Comparison of ENCODE assay signal across 13 cellular contexts in the genomic region with DNA sequence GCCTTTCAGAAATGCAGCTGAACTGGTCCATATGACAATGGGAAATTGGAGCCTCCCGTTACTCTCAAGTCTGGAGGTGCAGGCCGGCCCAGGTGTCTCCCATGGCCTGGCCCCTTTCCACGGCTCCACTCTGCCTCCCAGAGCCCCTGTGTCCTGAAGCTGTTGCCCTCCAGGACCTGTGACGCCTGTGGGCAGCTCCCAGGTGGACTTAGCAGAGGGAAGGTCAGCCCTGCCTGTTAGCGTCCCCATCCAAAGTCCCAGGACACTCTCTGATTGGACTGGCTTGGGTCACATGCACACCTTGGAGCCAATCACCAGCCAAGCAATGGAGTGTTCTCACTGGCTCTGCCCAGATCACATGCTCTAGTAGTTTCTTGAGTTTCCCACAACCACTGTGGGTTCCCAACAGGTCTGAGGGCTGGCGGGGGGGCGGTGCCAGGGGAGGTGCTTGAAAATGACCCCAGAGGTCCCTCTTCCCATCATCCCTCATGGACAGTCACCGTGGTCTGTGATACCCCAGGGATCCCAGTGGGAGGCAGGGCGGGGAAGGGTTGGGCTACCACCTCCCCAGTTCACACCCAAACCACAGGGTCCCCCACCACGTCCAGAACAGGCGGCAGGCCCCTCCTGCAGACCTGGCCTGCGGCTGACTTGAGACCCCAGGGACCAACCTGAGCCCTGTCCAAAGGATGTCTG.
"Had no signal": no experiment of that assay in that cellular context is flagged by ENCODE, and none has a peak within 500 bp of the region (broad histone marks: within the 10 kb centered on the region; RNA-seq: fewer than 3 reads in every experiment).

No MANE protein-coding gene starts in this region.

- H3K4me3 ChIP-seq: cardiac muscle cell, pancreas, thyroid gland had no signal

- H3K4me3 Mint-ChIP-seq: activated naive CD4-positive, alpha-beta T cell treated with anti-CD3 and anti-CD28 coated beads, Interleukin-2, amount 50 U/mL, for 24 hours; activated T-cell treated with anti-CD3 and anti-CD28 coated beads, Interleukin-2, amount 50 U/mL, for 4 hours; naive thymus-derived CD8-positive, alpha-beta T cell; stimulated activated naive B cell treated with anti-CD40 and anti-IgM and Interleukin-4, amounts not matched to agents 10 μg/mL and 1 μg/mL and 100 μg/mL, for 72 hours had no signal

- H3K9me3 Mint-ChIP-seq: activated naive CD4-positive, alpha-beta T cell treated with anti-CD3 and anti-CD28 coated beads, Interleukin-2, amount 50 U/mL, for 24 hours; activated T-cell treated with anti-CD3 and anti-CD28 coated beads, Interleukin-2, amount 50 U/mL, for 4 hours; naive thymus-derived CD8-positive, alpha-beta T cell; stimulated activated naive B cell treated with anti-CD40 and anti-IgM and Interleukin-4, amounts not matched to agents 10 μg/mL and 1 μg/mL and 100 μg/mL, for 72 hours had no signal

- H3K36me3 Mint-ChIP-seq: activated naive CD4-positive, alpha-beta T cell treated with anti-CD3 and anti-CD28 coated beads, Interleukin-2, amount 50 U/mL, for 24 hours; naive thymus-derived CD8-positive, alpha-beta T cell; stimulated activated naive B cell treated with anti-CD40 and anti-IgM and Interleukin-4, amounts not matched to agents 10 μg/mL and 1 μg/mL and 100 μg/mL, for 72 hours had no signal

- H3K27me3 Mint-ChIP-seq: activated naive CD4-positive, alpha-beta T cell treated with anti-CD3 and anti-CD28 coated beads, Interleukin-2, amount 50 U/mL, for 24 hours had no signal

- H3K9me3 ChIP-seq: pancreas, thyroid gland had no signal

- H3K36me3 ChIP-seq: cardiac muscle cell, pancreas, thyroid gland had no signal

- H3K27ac Mint-ChIP-seq: activated naive CD4-positive, alpha-beta T cell treated with anti-CD3 and anti-CD28 coated beads, Interleukin-2, amount 50 U/mL, for 24 hours; naive thymus-derived CD8-positive, alpha-beta T cell; stimulated activated naive B cell treated with anti-CD40 and anti-IgM and Interleukin-4, amounts not matched to agents 10 μg/mL and 1 μg/mL and 100 μg/mL, for 72 hours had no signal

- H3K4me1 Mint-ChIP-seq: activated naive CD4-positive, alpha-beta T cell treated with anti-CD3 and anti-CD28 coated beads, Interleukin-2, amount 50 U/mL, for 24 hours; naive thymus-derived CD8-positive, alpha-beta T cell; stimulated activated naive B cell treated with anti-CD40 and anti-IgM and Interleukin-4, amounts not matched to agents 10 μg/mL and 1 μg/mL and 100 μg/mL, for 72 hours had no signal

- H3K4me1 ChIP-seq: pancreas, thyroid gland had no signal

- DNase-seq: activated CD4-positive, alpha-beta T cell treated with anti-CD3 and anti-CD28 coated beads, Interleukin-2, amount 50 U/mL, for 1 hour; activated CD8-positive, alpha-beta memory T cell treated with anti-CD3 and anti-CD28 coated beads, Interleukin-2, amount 50 U/mL, for 4 hours; activated gamma-delta T cell; activated T-cell treated with anti-CD3 and anti-CD28 coated beads, Interleukin-2, amount 50 U/mL, for 4 hours; hippocampal formation; stimulated activated naive B cell treated with anti-CD40 and anti-IgM and Interleukin-4, amounts not matched to agents 10 μg/mL and 1 μg/mL and 100 μg/mL, for 72 hours; T-helper 9 cell; thyroid gland had no signal

- ATAC-seq: activated T-cell treated with anti-CD3 and anti-CD28 coated beads, Interleukin-2, amount 50 U/mL, for 4 hours; naive thymus-derived CD8-positive, alpha-beta T cell; pancreas; SK-N-SH treated with all-trans-retinoic acid at 6 μM for 48 hours; stimulated activated naive B cell treated with anti-CD40 and anti-IgM and Interleukin-4, amounts not matched to agents 10 μg/mL and 1 μg/mL and 100 μg/mL, for 72 hours had no signal

- H3K27me3 ChIP-seq: cardiac muscle cell, pancreas, thyroid gland had no signal

- H3K27ac ChIP-seq: cardiac muscle cell, pancreas, thyroid gland had no signal
